ENCODE assay signal across 8 cellular contexts in genomic region chr1:62407398-62408009, GRCh38. TPM values are rescaled to one million over a fixed set of nuclear protein-coding genes. Genes with fewer than 3 reads are reported as not detected.
DNase-seq lines count a peak whose midpoint lies in the region; ATAC-seq and TF ChIP-seq lines count a peak whose summit lies in the region.

No MANE protein-coding gene starts in this region.

- H3K4me3 ChIP-seq in astrocyte of the cerebellum (ENCODE audit: low read depth, low read length), result no peak overlapping the region

- ATAC-seq in HG02981 (IDR thresholded peaks at IDR 0.05; ENCODE audit: unreplicated experiment) (no peak), GM19023 (IDR thresholded peaks at IDR 0.05; ENCODE audit: unreplicated experiment) (no peak)

- no peak overlapping the region for H3K27ac Mint-ChIP-seq in immature natural killer cell

- no peaks in the 10 kb centered on the region for H3K9me3 Mint-ChIP-seq in immature natural killer cell

- no peaks in the 10 kb centered on the region for H3K4me1 Mint-ChIP-seq in immature natural killer cell

- DNase-seq in DMS53 (lab: John Stamatoyannopoulos, UW) (peak; percentile 84), HEK293T (ENCODE audit: extremely low spot score) (peak; percentile 73), NCI-H2227 (lab: John Stamatoyannopoulos, UW; ENCODE audit: unreplicated experiment) (peak; percentile 74), astrocyte of the cerebellum (ENCODE audit: low read depth) (peak; percentile 43), immature natural killer cell (peak; percentile 14 to 30 (median 19)), superior temporal gyrus (ENCODE audit: extremely low spot score) (peak; percentile 93)

- TF ChIP-seq CTCF in astrocyte of the cerebellum (IDR thresholded peaks at IDR 0.05; ENCODE audit: low read depth, low read length, missing control alignments), result peak; percentile 59

- no peaks in the 10 kb centered on the region for H3K36me3 Mint-ChIP-seq in immature natural killer cell

- in situ Hi-C loops in astrocyte of the cerebellum (cut with HindIII; ENCODE audit: low sequenced_read_pairs), result no loop called here

- CTCF ChIA-PET in HEK293T (lab: Yijun Ruan, JAX), result interaction anchor here (0.6 to 1.8 kb wide), 4 partner anchors 10 to 288 kb away, joined by 3 to 7 read pairs (median 4); no protein-coding TSS in a partner anchor

- H3K27me3 Mint-ChIP-seq in immature natural killer cell (ENCODE audit: low read depth in 3 of 3), result peaks cover 0 to 7% (median 4%) of the 10 kb centered on the region in 3 donors

- POLR2A ChIA-PET in HEK293T (lab: Yijun Ruan, JAX), result no interaction called here

- no peak overlapping the region for H3K4me3 Mint-ChIP-seq in immature natural killer cell

TF ChIP-seq in HEK293T, 16 proteins besides CTCF, POLR2A, EP300 and RAD21:
- TF ChIP-seq CTBP1 (IDR thresholded peaks at IDR 0.05; ENCODE audit: borderline replicate concordance), result no peak
- TF ChIP-seq L3MBTL2 (conservative IDR thresholded peaks at IDR 0.05), result no peak
- TF ChIP-seq ELF4 (IDR thresholded peaks at IDR 0.05), result no peak
- TF ChIP-seq LEF1 (IDR thresholded peaks at IDR 0.05; ENCODE audit: borderline replicate concordance), result no peak
- no peak for TF ChIP-seq SUZ12 (IDR thresholded peaks at IDR 0.05)
- TF ChIP-seq PKNOX1 (IDR thresholded peaks at IDR 0.05), result no peak
- no peak for TF ChIP-seq ZNF384 (IDR thresholded peaks at IDR 0.05)
- TF ChIP-seq SP1 (IDR thresholded peaks at IDR 0.05), result no peak
- TF ChIP-seq FOXM1 (IDR thresholded peaks at IDR 0.05; ENCODE audit: borderline replicate concordance), result no peak

RNA-seq across cellular contexts. Expression of gene USP1, which starts 29.3 kb away (rescaled TPM):
- polyA plus RNA-seq in immature natural killer cell, result 10 to 100 TPM; 22.8 to 38.2 (median 24.4) TPM

Comparison
In these comparisons a context has a peak if more than half of its experiments do, and no peak if none do; other contexts are left out.
1. DNase-seq: peak in every context shown above with its lines; median percentile 93 in superior temporal gyrus; 84 in DMS53; 74 in NCI-H2227; 73 in HEK293T; 43 in astrocyte of the cerebellum; 19 in immature natural killer cell.